9 cellular contexts compared by ENCODE assay signal in the genomic region with DNA sequence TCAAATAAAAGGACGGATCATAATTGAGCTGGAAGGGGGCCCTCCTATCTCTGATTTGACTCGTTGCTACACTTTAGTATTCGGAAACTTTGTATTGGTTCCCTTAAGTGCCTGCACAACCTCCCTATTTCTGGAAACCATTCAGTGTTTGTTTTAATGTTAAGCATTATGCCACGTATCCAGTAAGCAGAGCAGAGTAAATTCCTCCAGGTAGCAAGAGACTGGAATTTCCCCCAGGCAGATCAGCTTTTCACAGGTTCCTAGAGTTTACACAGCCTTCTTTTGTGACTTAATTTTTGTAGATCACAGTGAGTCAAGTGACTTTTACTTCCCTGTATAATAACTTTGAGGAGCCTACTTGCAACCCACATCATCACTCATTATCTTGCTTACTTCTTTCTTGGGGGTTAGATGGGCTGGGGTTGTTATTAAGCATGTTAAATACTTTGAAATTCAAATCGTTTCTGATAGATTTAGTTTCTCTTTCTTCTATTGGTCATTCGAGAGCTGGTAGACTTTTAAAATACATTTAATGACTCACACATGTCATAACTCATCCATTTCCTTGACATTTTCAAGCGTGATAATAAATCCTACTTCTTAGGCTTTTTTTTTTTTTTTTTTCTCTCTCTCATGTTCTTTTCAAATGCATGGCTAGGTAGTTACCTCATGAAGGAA.
A peak's percentile ranks its signal among the peaks of the same experiment; 100 is the strongest.
DNase-seq lines count a peak whose midpoint lies in the region; ATAC-seq, FAIRE-seq and TF ChIP-seq lines count a peak whose summit lies in the region.
"Had no signal": no experiment of that assay in that cellular context is flagged by ENCODE, and none has a peak within 500 bp of the region (broad histone marks: within the 10 kb centered on the region; RNA-seq: fewer than 3 reads in every experiment).

No MANE protein-coding gene starts in this region.

- WGBS in right cardiac atrium, result 40% methylated on average over 7 of the region's 7 CpGs
- WGBS in small intestine, 3 donors, result 24 to 37% (median 25%) methylated on average over 7 of the region's 7 CpGs

- no peak for TF ChIP-seq CTCF in VCaP (conservative IDR thresholded peaks at IDR 0.05)
- no peak for TF ChIP-seq CTCF in GM10266 (IDR thresholded peaks at IDR 0.05; ENCODE audit: control insufficient read depth, insufficient read depth, low read depth, missing control alignments)

- H3K27me3 ChIP-seq in right cardiac atrium (ENCODE audit: control insufficient read depth, insufficient read depth), result no peaks in the 10 kb centered on the region
- no peaks in the 10 kb centered on the region for H3K27me3 ChIP-seq in small intestine (ENCODE audit: control insufficient read depth in 2 of 2, insufficient read depth in 2 of 2, low read length in 2 of 2)

- intact Hi-C loops in right cardiac atrium (cut with DNase I), result loop anchor here in 1 of 4 donors (5.0 kb wide), 1 partner anchor 34 kb away; no protein-coding TSS in a partner anchor

- FAIRE-seq in small intestine (lab: Jason Lieb, UNC), result peak; percentile 41

- H3K4me1 ChIP-seq in right cardiac atrium (ENCODE audit: control insufficient read depth, insufficient read depth, low read length) (no peaks in the 10 kb centered on the region), small intestine (ENCODE audit: control insufficient read depth in 2 of 2, insufficient read depth in 1 of 2, low read depth in 1 of 2, low read length in 1 of 2) (peaks cover 2 to 4% of the 10 kb centered on the region in 2 donors)

- no peak overlapping the region for H3K4me3 ChIP-seq in right cardiac atrium (ENCODE audit: low read length)
- H3K4me3 ChIP-seq in small intestine (ENCODE audit: low read depth in 1 of 2, low read length in 2 of 2), result no peak overlapping the region

- peak; percentile 43 to 56 for ATAC-seq in right cardiac atrium

- H3K27ac ChIP-seq in VCaP, result peak overlapping the region; percentile 22; the same call in 1 of the 2 replicates
- peak overlapping the region; percentile 55 for H3K27ac ChIP-seq in right cardiac atrium (ENCODE audit: low read length)
- peak overlapping the region; percentile 32 to 68 for H3K27ac ChIP-seq in small intestine (ENCODE audit: low read depth in 1 of 2, low read length in 1 of 2)

- H3K9me3 ChIP-seq in right cardiac atrium (ENCODE audit: control insufficient read depth, low read length), result no peaks in the 10 kb centered on the region
- H3K9me3 ChIP-seq in small intestine (ENCODE audit: control insufficient read depth, low read depth), result no peaks in the 10 kb centered on the region

- no peaks in the 10 kb centered on the region for H3K36me3 ChIP-seq in small intestine (ENCODE audit: control insufficient read depth in 2 of 2, insufficient read depth in 2 of 2, low read length in 2 of 2)

- peak; percentile 18 for DNase-seq in HS-5 (ENCODE audit: low read depth)
- DNase-seq in right cardiac atrium, result no peak
- DNase-seq in small intestine, result peak; percentile 56
- no peak for DNase-seq in AG20443 (ENCODE audit: low spot score)
- DNase-seq in GM10266 (ENCODE audit: extremely low spot score), result no peak
- DNase-seq in activated CD8-positive, alpha-beta memory T cell treated with anti-CD3 and anti-CD28 coated beads, Interleukin-2, amount 50 U/mL, for 4 hours, result no peak
- DNase-seq: activated CD8-positive, alpha-beta memory T cell treated with anti-CD3 and anti-CD28 coated beads for 24 hours; erythroblast had no signal

Comparison
In these comparisons a context has a peak if more than half of its experiments do, and no peak if none do; other contexts are left out.
1. DNase-seq: peak in HS-5 (single experiment) and small intestine (single experiment); none in right cardiac atrium (0 of 3), AG20443 (single experiment), GM10266 (single experiment) and activated CD8-positive, alpha-beta memory T cell treated with anti-CD3 and anti-CD28 coated beads, Interleukin-2, amount 50 U/mL, for 4 hours (single experiment).
2. Peak in every context shown above with its lines, with median percentiles within 50 percentile points of each other: H3K27ac ChIP-seq.